In genomic region chr12:28799337-28799736, GRCh38 we compare ENCODE assay signal across 19 cellular contexts.
A peak's percentile ranks its signal among the peaks of the same experiment; 100 is the strongest.
DNase-seq lines count a peak whose midpoint lies in the region; ATAC-seq and TF ChIP-seq lines count a peak whose summit lies in the region.
"Had no signal": no experiment of that assay in that cellular context is flagged by ENCODE, and none has a peak within 500 bp of the region (broad histone marks: within the 10 kb centered on the region; RNA-seq: fewer than 3 reads in every experiment).

No MANE protein-coding gene starts in this region.

- peak; percentile 72 to 84 for ATAC-seq in lower lobe of right lung
- ATAC-seq: HCT116 had no signal

- DNase-seq in CD14-positive monocyte (ENCODE audit: low spot score), result no peak
- peak; percentile 15 for DNase-seq in MV-4-11 (lab: John Stamatoyannopoulos, UW)
- DNase-seq in SW480 (ENCODE audit: low spot score), result peak; percentile 36
- DNase-seq in lower lobe of right lung, result peak; percentile 54
- DNase-seq in COLO668 (lab: John Stamatoyannopoulos, UW; ENCODE audit: unreplicated experiment), result no peak
- DNase-seq in SKM-1 treated with dmso at 0.1 percent for 144 hours (lab: John Stamatoyannopoulos, UW; ENCODE audit: unreplicated experiment), result no peak
- no peak for DNase-seq in SJCRH30
- DNase-seq: ACHN; CD4-positive, alpha-beta memory T cell; DND-41; GDM1; NCI-H1048; NCI-H446; NCI-H748 treated with DMSO at 0.1 percent for 48 hours; RPMI8226 had no signal

- intact Hi-C loops in CD14-positive monocyte (cut with micrococcal nuclease), result no loop called here
- intact Hi-C loops in lower lobe of right lung (cut with DNase I), result no loop called here

- H3K9me3 ChIP-seq in lower lobe of right lung (no peaks in the 10 kb centered on the region), SJCRH30 (replicated peaks) (no peaks in the 10 kb centered on the region)

- H3K9me3 Mint-ChIP-seq in CD14-positive monocyte, result peaks cover 0 to 6% (median 2%) of the 10 kb centered on the region in 7 donors
- H3K9me3 Mint-ChIP-seq: IgD-negative memory B cell had no signal

- H3K27ac Mint-ChIP-seq in CD14-positive monocyte, result peak overlapping the region; percentile 80 to 96 (median 92)
- H3K27ac Mint-ChIP-seq: B cell; CD4-positive, alpha-beta memory T cell had no signal

- peak overlapping the region in 1 of 2 donors; percentile 51 for H3K4me3 Mint-ChIP-seq in CD14-positive monocyte
- H3K4me3 Mint-ChIP-seq: B cell; CD4-positive, alpha-beta memory T cell; IgD-negative memory B cell had no signal

- H3K4me1 ChIP-seq in lower lobe of right lung (no peaks in the 10 kb centered on the region), SJCRH30 (no peaks in the 10 kb centered on the region)

- H3K36me3 ChIP-seq in lower lobe of right lung (no peaks in the 10 kb centered on the region), SJCRH30 (no peaks in the 10 kb centered on the region)

- H3K4me1 Mint-ChIP-seq in CD14-positive monocyte, result peaks cover 34% of the 10 kb centered on the region
- H3K4me1 Mint-ChIP-seq: B cell; CD4-positive, alpha-beta memory T cell; IgD-negative memory B cell had no signal

- no peaks in the 10 kb centered on the region for H3K36me3 Mint-ChIP-seq in CD14-positive monocyte
- H3K36me3 Mint-ChIP-seq: CD4-positive, alpha-beta memory T cell; IgD-negative memory B cell had no signal

- peaks cover 0 to 4% (median 3%) of the 10 kb centered on the region in 3 donors for H3K27me3 Mint-ChIP-seq in CD14-positive monocyte (ENCODE audit: low read depth in 3 of 3)
- H3K27me3 Mint-ChIP-seq: B cell had no signal

- H3K27ac ChIP-seq in lower lobe of right lung (no peak overlapping the region), SJCRH30 (no peak overlapping the region)
- H3K27ac ChIP-seq: SK-N-MC had no signal

- TF ChIP-seq CTCF in CD14-positive monocyte (IDR thresholded peaks at IDR 0.05), result no peak
- no peak for TF ChIP-seq CTCF in lower lobe of right lung (IDR thresholded peaks at IDR 0.05)

- H3K4me3 ChIP-seq in lower lobe of right lung, result no peak overlapping the region
- no peak overlapping the region for H3K4me3 ChIP-seq in SJCRH30
- H3K4me3 ChIP-seq: SK-N-MC had no signal

- H3K27me3 ChIP-seq in lower lobe of right lung (ENCODE audit: low read depth) (no peaks in the 10 kb centered on the region), SJCRH30 (0 out of 2 replicates have a peak, but pooled peaks cover 5% of the 10 kb centered on the region)

Comparison
In these comparisons a context has a peak if more than half of its experiments do, and no peak if none do; other contexts are left out.
1. DNase-seq: peak in MV-4-11 (single experiment), SW480 (single experiment) and lower lobe of right lung (single experiment); none in CD14-positive monocyte (single experiment), COLO668 (single experiment), SKM-1 treated with dmso at 0.1 percent for 144 hours (single experiment) and SJCRH30 (0 of 2).